In genomic region chr6:152166897-152167296, GRCh38 we compare ENCODE assay signal across 21 cellular contexts.
"Had no signal": no experiment of that assay in that cellular context is flagged by ENCODE, and none has a peak within 500 bp of the region (broad histone marks: within the 10 kb centered on the region; RNA-seq: fewer than 3 reads in every experiment).

No MANE protein-coding gene starts in this region.

- H3K27me3 ChIP-seq: cardiac muscle cell, spleen, vagina had no signal

- H3K4me3 Mint-ChIP-seq: activated CD4-positive, alpha-beta memory T cell treated with anti-CD3 and anti-CD28 coated beads for 36 hours; activated naive CD8-positive, alpha-beta T cell treated with anti-CD3 and anti-CD28 coated beads, Interleukin-2, amount 10 ng/mL, durations not matched to agents 7 days and 5 days; T-helper 17 cell; type B pancreatic cell had no signal

- DNase-seq: activated CD4-positive, alpha-beta memory T cell treated with anti-CD3 and anti-CD28 coated beads for 36 hours; activated CD4-positive, alpha-beta T cell treated with anti-CD3 and anti-CD28 coated beads for 4 hours; activated CD4-positive, CD25-positive, alpha-beta regulatory T cell; activated naive CD4-positive, alpha-beta T cell treated with Interleukin-2 at 50 U/mL for 16 hours; activated naive CD8-positive, alpha-beta T cell treated with anti-CD3 and anti-CD28 coated beads, Interleukin-2, amount 10 ng/mL, durations not matched to agents 7 days and 5 days; activated T-cell treated with anti-CD3 and anti-CD28 coated beads, Interleukin-2, amount 50 U/mL, for 48 hours; dermis blood vessel endothelial cell; effector CD8-positive, alpha-beta T cell; erythroblast; foreskin fibroblast; hypothalamus; mesenchymal stem cell; occipital lobe; spleen; stimulated activated CD4-positive, alpha-beta T cell treated with anti-CD3 and anti-CD28 coated beads, Interleukin-4, amount 100 ng/mL, for 24 hours; stimulated activated naive CD4-positive, alpha-beta T cell treated with Interleukin-2 at 50 U/mL for 16 hours; T-helper 17 cell had no signal

- H3K36me3 ChIP-seq: cardiac muscle cell had no signal

- ATAC-seq: T-helper 17 cell had no signal

- H3K27me3 Mint-ChIP-seq: activated CD4-positive, alpha-beta memory T cell treated with anti-CD3 and anti-CD28 coated beads for 36 hours; activated naive CD8-positive, alpha-beta T cell treated with anti-CD3 and anti-CD28 coated beads, Interleukin-2, amount 10 ng/mL, durations not matched to agents 7 days and 5 days; T-helper 17 cell; type B pancreatic cell had no signal

- H3K9me3 ChIP-seq: spleen, thoracic aorta, vagina had no signal

- H3K9me3 Mint-ChIP-seq: activated CD4-positive, alpha-beta memory T cell treated with anti-CD3 and anti-CD28 coated beads for 36 hours; type B pancreatic cell had no signal

- H3K27ac Mint-ChIP-seq: activated CD4-positive, alpha-beta memory T cell treated with anti-CD3 and anti-CD28 coated beads for 36 hours; activated naive CD8-positive, alpha-beta T cell treated with anti-CD3 and anti-CD28 coated beads, Interleukin-2, amount 10 ng/mL, durations not matched to agents 7 days and 5 days; T-helper 17 cell; type B pancreatic cell had no signal

- H3K27ac ChIP-seq: vagina had no signal

- H3K4me3 ChIP-seq: cardiac muscle cell, spleen, thoracic aorta, vagina had no signal
